Comparison of ENCODE assay signal across 8 cellular contexts in genomic region chr4:25030283-25031076, GRCh38. TPM values are rescaled to one million over a fixed set of nuclear protein-coding genes. Genes with fewer than 3 reads are reported as not detected.
DNase-seq lines count a peak whose midpoint lies in the region; ATAC-seq and TF ChIP-seq lines count a peak whose summit lies in the region.

A gene with protein sequence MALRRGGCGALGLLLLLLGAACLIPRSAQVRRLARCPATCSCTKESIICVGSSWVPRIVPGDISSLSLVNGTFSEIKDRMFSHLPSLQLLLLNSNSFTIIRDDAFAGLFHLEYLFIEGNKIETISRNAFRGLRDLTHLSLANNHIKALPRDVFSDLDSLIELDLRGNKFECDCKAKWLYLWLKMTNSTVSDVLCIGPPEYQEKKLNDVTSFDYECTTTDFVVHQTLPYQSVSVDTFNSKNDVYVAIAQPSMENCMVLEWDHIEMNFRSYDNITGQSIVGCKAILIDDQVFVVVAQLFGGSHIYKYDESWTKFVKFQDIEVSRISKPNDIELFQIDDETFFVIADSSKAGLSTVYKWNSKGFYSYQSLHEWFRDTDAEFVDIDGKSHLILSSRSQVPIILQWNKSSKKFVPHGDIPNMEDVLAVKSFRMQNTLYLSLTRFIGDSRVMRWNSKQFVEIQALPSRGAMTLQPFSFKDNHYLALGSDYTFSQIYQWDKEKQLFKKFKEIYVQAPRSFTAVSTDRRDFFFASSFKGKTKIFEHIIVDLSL (minus strand): TSS chr4:25030946. CDS start chr4:25030693, 253 bp downstream.

- H3K4me1 ChIP-seq in Caco-2 (0 out of 2 replicates have a peak, but pooled peaks cover 6% of the 10 kb centered on the region), endocrine pancreas (ENCODE audit: control insufficient read depth, insufficient read depth, low read length) (no peaks in the 10 kb centered on the region), upper lobe of right lung (peaks cover 10% of the 10 kb centered on the region)

- H3K9me3 Mint-ChIP-seq in Caco-2 (ENCODE audit: unreplicated experiment) = peaks cover 11% of the 10 kb centered on the region
- H3K9me3 Mint-ChIP-seq in mesothelial cell of epicardium = peaks cover 8% of the 10 kb centered on the region

- peak in 1 of 2 experiments; percentile 46 for DNase-seq in Caco-2
- DNase-seq in NB4 (ENCODE audit: low read depth) = peak; percentile 30
- peak; percentile 34 to 72 for DNase-seq in mesothelial cell of epicardium (ENCODE audit: low spot score in 2 of 2, unreplicated experiment in 2 of 2)
- DNase-seq in upper lobe of right lung = peak; percentile 70
- DNase-seq in stimulated activated CD8-positive, alpha-beta memory T cell treated with anti-CD3 and anti-CD28 coated beads, Interleukin-4, amount 100 ng/mL, for 48 hours = no peak
- DNase-seq in DMS79 (lab: John Stamatoyannopoulos, UW) = no peak

- H3K4me3 Mint-ChIP-seq in Caco-2 (ENCODE audit: unreplicated experiment) (peak within 1 kb of the TSS; percentile 72), mesothelial cell of epicardium (peak within 1 kb of the TSS; percentile 68)

- H3K27me3 ChIP-seq in Caco-2 (replicated peaks; ENCODE audit: control insufficient read depth, insufficient read depth, low read length) = no peaks in the 10 kb centered on the region
- H3K27me3 ChIP-seq in endocrine pancreas (ENCODE audit: control insufficient read depth, insufficient read depth, low read length) = no peaks in the 10 kb centered on the region
- peaks cover 23% of the 10 kb centered on the region for H3K27me3 ChIP-seq in upper lobe of right lung

- no peak for TF ChIP-seq CTCF in Caco-2 (IDR thresholded peaks at IDR 0.05; ENCODE audit: insufficient read depth in 1 of 2, low read depth in 1 of 2, low read length in 1 of 2, severe bottlenecking in 1 of 2, unreplicated experiment in 1 of 2)
- no peak for TF ChIP-seq CTCF in NB4 (IDR thresholded peaks at IDR 0.05; ENCODE audit: low read depth, low read length)
- TF ChIP-seq CTCF in mesothelial cell of epicardium (IDR thresholded peaks at IDR 0.05; ENCODE audit: unreplicated experiment) = no peak
- no peak for TF ChIP-seq CTCF in upper lobe of right lung (IDR thresholded peaks at IDR 0.05)

- peak within 1 kb of the TSS; percentile 52 for H3K4me3 ChIP-seq in Caco-2 (ENCODE audit: low read depth, low read length)
- no peak within 1 kb of the TSS for H3K4me3 ChIP-seq in NB4 (ENCODE audit: low read depth, low read length)
- H3K4me3 ChIP-seq in endocrine pancreas (ENCODE audit: control insufficient read depth, insufficient read depth, low read length) = no peak within 1 kb of the TSS
- H3K4me3 ChIP-seq in upper lobe of right lung = peak within 1 kb of the TSS; percentile 43

- H3K27ac ChIP-seq in upper lobe of right lung = no peak within 1 kb of the TSS

- H3K4me1 Mint-ChIP-seq in Caco-2 (ENCODE audit: low read depth, unreplicated experiment) = peaks cover 7% of the 10 kb centered on the region
- H3K4me1 Mint-ChIP-seq in mesothelial cell of epicardium = peaks cover 16% of the 10 kb centered on the region

- no peak for TF ChIP-seq POLR2A in NB4 (IDR thresholded peaks at IDR 0.05; ENCODE audit: extremely low read depth, insufficient read length)

- POLR2A ChIA-PET in Caco-2 (lab: Charles Lee) = no interaction called here

- H3K27ac Mint-ChIP-seq in Caco-2 (ENCODE audit: unreplicated experiment) = no peak within 1 kb of the TSS
- peak within 1 kb of the TSS; percentile 24 for H3K27ac Mint-ChIP-seq in mesothelial cell of epicardium

- peaks cover 4% of the 10 kb centered on the region for H3K36me3 Mint-ChIP-seq in Caco-2 (ENCODE audit: insufficient read depth, unreplicated experiment)
- no peaks in the 10 kb centered on the region for H3K36me3 Mint-ChIP-seq in mesothelial cell of epicardium

- ATAC-seq in upper lobe of right lung = peak; percentile 62
- no peak for ATAC-seq in GM18517 (IDR thresholded peaks at IDR 0.05; ENCODE audit: unreplicated experiment)

- H3K36me3 ChIP-seq in Caco-2 (ENCODE audit: control insufficient read depth, insufficient read depth, low read length) (no peaks in the 10 kb centered on the region), endocrine pancreas (ENCODE audit: control insufficient read depth, insufficient read depth, low read length) (no peaks in the 10 kb centered on the region), upper lobe of right lung (no peaks in the 10 kb centered on the region)

- intact Hi-C loops in Caco-2 (cut with micrococcal nuclease; ENCODE audit: unreplicated experiment) = loop anchor here (2.0 kb wide), 1 partner anchor 102 kb away; no protein-coding TSS in a partner anchor
- intact Hi-C loops in upper lobe of right lung (cut with DNase I) = no loop called here

- peak within 1 kb of the TSS; percentile 54 for H3K9ac ChIP-seq in endocrine pancreas (ENCODE audit: control insufficient read depth, insufficient read depth, low read length)

- peaks cover 11% of the 10 kb centered on the region for H3K27me3 Mint-ChIP-seq in Caco-2 (ENCODE audit: insufficient read depth, unreplicated experiment)
- H3K27me3 Mint-ChIP-seq in mesothelial cell of epicardium (ENCODE audit: low read depth) = peaks cover 67% of the 10 kb centered on the region

- CTCF ChIA-PET in Caco-2 (lab: Charles Lee) = interaction anchor here (0.6 kb wide), 1 partner anchor 241 kb away, joined by 4 read pairs; no protein-coding TSS in a partner anchor

- BruUV-seq in Caco-2 (replicated peaks; lab: Mats Ljungman, UMichigan) = no TSS peak

- H3K9me3 ChIP-seq in Caco-2 = no peaks in the 10 kb centered on the region
- H3K9me3 ChIP-seq in endocrine pancreas (ENCODE audit: control insufficient read depth, low read length) = no peaks in the 10 kb centered on the region
- H3K9me3 ChIP-seq in upper lobe of right lung = no peaks in the 10 kb centered on the region

RNA-seq across cellular contexts. Expression of the gene that starts here (rescaled TPM):
- total RNA-seq in Caco-2 (2022) = 7.5 and 8.3 TPM in 2 replicates
- total RNA-seq in mesothelial cell of epicardium = 4.0 to 4.5 TPM (median 4.1 TPM) in 3 replicates
- total RNA-seq in upper lobe of right lung = 0.84 TPM

Comparison
In these comparisons a context has a peak if more than half of its experiments do, and no peak if none do; other contexts are left out.
1. Peak in DNase-seq, ATAC-seq and H3K4me3 ChIP-seq in upper lobe of right lung; RNA of the gene not detected or under 1 TPM.
2. DNase-seq: peak in NB4 (single experiment) and mesothelial cell of epicardium (2 of 2); none in stimulated activated CD8-positive, alpha-beta memory T cell treated with anti-CD3 and anti-CD28 coated beads, Interleukin-4, amount 100 ng/mL, for 48 hours (single experiment) and DMS79 (single experiment).